In genomic region chr6:45116714-45117410, GRCh38 we compare ENCODE assay signal across 11 cellular contexts.
DNase-seq lines count a peak whose midpoint lies in the region; ATAC-seq, FAIRE-seq and TF ChIP-seq lines count a peak whose summit lies in the region.
"Had no signal": no experiment of that assay in that cellular context is flagged by ENCODE, and none has a peak within 500 bp of the region (broad histone marks: within the 10 kb centered on the region; RNA-seq: fewer than 3 reads in every experiment).

No MANE protein-coding gene starts in this region.

- peaks cover 27% of the 10 kb centered on the region for H3K4me1 Mint-ChIP-seq in activated naive CD8-positive, alpha-beta T cell treated with anti-CD3 and anti-CD28 coated beads, Interleukin-2, amount 50 U/mL, for 24 hours

- H3K4me3 Mint-ChIP-seq in activated naive CD8-positive, alpha-beta T cell treated with anti-CD3 and anti-CD28 coated beads, Interleukin-2, amount 50 U/mL, for 24 hours = no peak overlapping the region

- peak overlapping the region; percentile 30 for H3K27ac Mint-ChIP-seq in activated naive CD8-positive, alpha-beta T cell treated with anti-CD3 and anti-CD28 coated beads, Interleukin-2, amount 50 U/mL, for 24 hours

- H3K9me3 Mint-ChIP-seq in activated naive CD8-positive, alpha-beta T cell treated with anti-CD3 and anti-CD28 coated beads, Interleukin-2, amount 50 U/mL, for 24 hours = no peaks in the 10 kb centered on the region

- H3K27me3 ChIP-seq in KMS-11 (ENCODE audit: insufficient read depth, low read depth) (no peaks in the 10 kb centered on the region), kidney epithelial cell (ENCODE audit: control insufficient read depth, insufficient read depth, low read length) (no peaks in the 10 kb centered on the region)
- H3K27me3 ChIP-seq: vagina had no signal

- no peak overlapping the region for H3K4me3 ChIP-seq in KMS-11 (IDR thresholded peaks at IDR 0.05; ENCODE audit: insufficient read depth, low read depth, low read length)
- no peak overlapping the region for H3K4me3 ChIP-seq in kidney epithelial cell (ENCODE audit: low read depth, low read length)
- H3K4me3 ChIP-seq: vagina had no signal

- no peak overlapping the region for H2AFZ ChIP-seq in KMS-11 (ENCODE audit: low read depth)

- no peaks in the 10 kb centered on the region for H3K79me2 ChIP-seq in KMS-11 (ENCODE audit: insufficient read depth, low read depth)

- DNase-seq in D721Med (ENCODE audit: insufficient read length, low spot score) = no peak
- DNase-seq in activated naive CD8-positive, alpha-beta T cell treated with anti-CD3 and anti-CD28 coated beads, Interleukin-2, amount 50 U/mL, for 24 hours = no peak
- DNase-seq in kidney epithelial cell (ENCODE audit: low read depth) = peak; percentile 28
- no peak for DNase-seq in NCI-H748 (lab: John Stamatoyannopoulos, UW; ENCODE audit: unreplicated experiment)
- DNase-seq in NCI-H2227 treated with DMSO at 0.1 percent for 48 hours (lab: John Stamatoyannopoulos, UW) = no peak
- DNase-seq: WERI-Rb-1 had no signal

- H3K36me3 ChIP-seq in KMS-11 (ENCODE audit: insufficient read depth) (no peaks in the 10 kb centered on the region), kidney epithelial cell (ENCODE audit: control insufficient read depth, insufficient read depth, low read length) (no peaks in the 10 kb centered on the region)
- H3K36me3 ChIP-seq: vagina, WERI-Rb-1 had no signal

- no peaks in the 10 kb centered on the region for H3K36me3 Mint-ChIP-seq in activated naive CD8-positive, alpha-beta T cell treated with anti-CD3 and anti-CD28 coated beads, Interleukin-2, amount 50 U/mL, for 24 hours (ENCODE audit: low read depth)

- no peak for TF ChIP-seq CTCF in D721Med (IDR thresholded peaks at IDR 0.05; ENCODE audit: insufficient read depth, missing control alignments)
- TF ChIP-seq CTCF in KMS-11 (conservative IDR thresholded peaks at IDR 0.05; ENCODE audit: low read depth, low read length) = no peak
- no peak for TF ChIP-seq CTCF in kidney epithelial cell (IDR thresholded peaks at IDR 0.05; ENCODE audit: insufficient read depth, low read length, poor library complexity, severe bottlenecking)

- peaks cover 33% of the 10 kb centered on the region for H3K4me1 ChIP-seq in KMS-11 (ENCODE audit: low read depth, poor library complexity, severe bottlenecking)

- H3K4me2 ChIP-seq in KMS-11 = peak overlapping the region; percentile 40; the same call in 1 of the 2 replicates

- FAIRE-seq in D721Med (lab: Jason Lieb, UNC) = peak; percentile 51

- ATAC-seq in activated naive CD8-positive, alpha-beta T cell treated with anti-CD3 and anti-CD28 coated beads, Interleukin-2, amount 50 U/mL, for 24 hours = peak; percentile 82
- ATAC-seq in HG03439 (IDR thresholded peaks at IDR 0.05; ENCODE audit: unreplicated experiment) (no peak), GM21447 (IDR thresholded peaks at IDR 0.05; ENCODE audit: unreplicated experiment) (no peak)
- ATAC-seq: esophagus mucosa had no signal

- H3K27me3 Mint-ChIP-seq in activated naive CD8-positive, alpha-beta T cell treated with anti-CD3 and anti-CD28 coated beads, Interleukin-2, amount 50 U/mL, for 24 hours = no peaks in the 10 kb centered on the region

- H4K20me1 ChIP-seq in KMS-11 (ENCODE audit: insufficient read depth) = no peaks in the 10 kb centered on the region

- no peak overlapping the region for H3K9ac ChIP-seq in KMS-11

- H3K27ac ChIP-seq in KMS-11 = peak overlapping the region; percentile 10; the same call in 1 of the 2 replicates
- H3K27ac ChIP-seq: vagina, WERI-Rb-1 had no signal
